In genomic region chr3:42608586-42608985, GRCh38 we compare ENCODE assay signal across 17 cellular contexts. TPM values are rescaled to one million over a fixed set of nuclear protein-coding genes. Genes with fewer than 3 reads are reported as not detected.
DNase-seq lines count a peak whose midpoint lies in the region; ATAC-seq and TF ChIP-seq lines count a peak whose summit lies in the region.
"Had no signal": no experiment of that assay in that cellular context is flagged by ENCODE, and none has a peak within 500 bp of the region (broad histone marks: within the 10 kb centered on the region; RNA-seq: fewer than 3 reads in every experiment).

No MANE protein-coding gene starts in this region.

- no peak for TF ChIP-seq CTCF in activated CD8-positive, alpha-beta T cell treated with anti-CD3 and anti-CD28 coated beads for 36 hours (IDR thresholded peaks at IDR 0.05)
- TF ChIP-seq CTCF in fibroblast of the aortic adventitia (IDR thresholded peaks at IDR 0.05; ENCODE audit: insufficient read depth, low read length): no peak

- DNase-seq in activated CD8-positive, alpha-beta T cell treated with anti-CD3 and anti-CD28 coated beads, Interleukin-2, amount 10 ng/mL, durations not matched to agents 7 days and 5 days: no peak
- DNase-seq in activated CD8-positive, alpha-beta T cell treated with anti-CD3 and anti-CD28 coated beads for 36 hours: no peak
- DNase-seq in T-helper 17 cell (no peak), fibroblast of the aortic adventitia (ENCODE audit: low read depth) (peak; percentile 47), sciatic nerve (ENCODE audit: low spot score) (no peak), NCI-H1105 treated with DMSO at 0.1 percent for 48 hours (lab: John Stamatoyannopoulos, UW) (no peak), mucosa of gallbladder (ENCODE audit: low spot score) (no peak)
- DNase-seq: activated CD4-positive, alpha-beta T cell treated with anti-CD3 and anti-CD28 coated beads for 36 hours; hippocampal formation; left lung; NCI-H1048; NCI-H345; testis had no signal

- CTCF ChIA-PET in activated CD8-positive, alpha-beta T cell treated with anti-CD3 and anti-CD28 coated beads, Interleukin-2, amount 10 ng/mL, durations not matched to agents 7 days and 5 days (lab: Charles Lee): no interaction called here
- CTCF ChIA-PET in activated CD8-positive, alpha-beta T cell treated with anti-CD3 and anti-CD28 coated beads for 36 hours (lab: Charles Lee): interaction anchor here (0.9 to 1.1 kb wide), 2 partner anchors 8 to 28 kb away, joined by 3 to 4 read pairs; partner anchors contain the start of gene NKTR

- intact Hi-C loops in activated CD8-positive, alpha-beta T cell treated with anti-CD3 and anti-CD28 coated beads for 36 hours (cut with micrococcal nuclease): no loop called here
- intact Hi-C loops in sciatic nerve (cut with DNase I): loop anchor here (10.0 kb wide), 1 partner anchor 136 kb away; no protein-coding TSS in a partner anchor

- H3K9me3 ChIP-seq in T-helper 17 cell (ENCODE audit: control insufficient read depth, low read length, poor library complexity, severe bottlenecking): no peaks in the 10 kb centered on the region
- H3K9me3 ChIP-seq: A549, left lung, testis had no signal

- no peak overlapping the region for H3K4me3 Mint-ChIP-seq in activated CD8-positive, alpha-beta T cell treated with anti-CD3 and anti-CD28 coated beads, Interleukin-2, amount 10 ng/mL, durations not matched to agents 7 days and 5 days
- no peak overlapping the region for H3K4me3 Mint-ChIP-seq in activated CD8-positive, alpha-beta T cell treated with anti-CD3 and anti-CD28 coated beads for 36 hours
- no peak overlapping the region for H3K4me3 Mint-ChIP-seq in T-helper 17 cell
- H3K4me3 Mint-ChIP-seq: activated CD4-positive, alpha-beta T cell treated with anti-CD3 and anti-CD28 coated beads for 36 hours; neural crest cell had no signal

- H3K4me3 ChIP-seq in fibroblast of the aortic adventitia (ENCODE audit: low read depth, low read length): no peak overlapping the region
- H3K4me3 ChIP-seq: A549, left lung, smooth muscle cell, testis had no signal

- POLR2A ChIA-PET in activated CD8-positive, alpha-beta T cell treated with anti-CD3 and anti-CD28 coated beads, Interleukin-2, amount 10 ng/mL, durations not matched to agents 7 days and 5 days (lab: Charles Lee): interaction anchor here (1.2 kb wide), 1 partner anchor 18 kb away, joined by 4 read pairs; no protein-coding TSS in a partner anchor
- POLR2A ChIA-PET in activated CD8-positive, alpha-beta T cell treated with anti-CD3 and anti-CD28 coated beads for 36 hours (lab: Charles Lee): interaction anchor here (0.9 to 1.2 kb wide), 3 partner anchors 8 to 15 kb away, joined by 4 read pairs; partner anchors contain the start of gene NKTR

- H3K27ac Mint-ChIP-seq in activated CD8-positive, alpha-beta T cell treated with anti-CD3 and anti-CD28 coated beads, Interleukin-2, amount 10 ng/mL, durations not matched to agents 7 days and 5 days: peak overlapping the region; percentile 7
- no peak overlapping the region for H3K27ac Mint-ChIP-seq in activated CD8-positive, alpha-beta T cell treated with anti-CD3 and anti-CD28 coated beads for 36 hours
- H3K27ac Mint-ChIP-seq in T-helper 17 cell: peak overlapping the region; percentile 87
- H3K27ac Mint-ChIP-seq: activated CD4-positive, alpha-beta T cell treated with anti-CD3 and anti-CD28 coated beads for 36 hours had no signal

- TF ChIP-seq POLR2A in GM18505 (IDR thresholded peaks at IDR 0.05; ENCODE audit: borderline replicate concordance, extremely low read depth, insufficient read depth, insufficient read length): no peak

- no peaks in the 10 kb centered on the region for H3K27me3 Mint-ChIP-seq in activated CD8-positive, alpha-beta T cell treated with anti-CD3 and anti-CD28 coated beads, Interleukin-2, amount 10 ng/mL, durations not matched to agents 7 days and 5 days (ENCODE audit: low read depth)
- no peaks in the 10 kb centered on the region for H3K27me3 Mint-ChIP-seq in activated CD8-positive, alpha-beta T cell treated with anti-CD3 and anti-CD28 coated beads for 36 hours
- no peaks in the 10 kb centered on the region for H3K27me3 Mint-ChIP-seq in T-helper 17 cell
- H3K27me3 Mint-ChIP-seq: activated CD4-positive, alpha-beta T cell treated with anti-CD3 and anti-CD28 coated beads for 36 hours had no signal

- H3K4me1 Mint-ChIP-seq in activated CD8-positive, alpha-beta T cell treated with anti-CD3 and anti-CD28 coated beads, Interleukin-2, amount 10 ng/mL, durations not matched to agents 7 days and 5 days (ENCODE audit: low read depth): peaks cover 56% of the 10 kb centered on the region
- H3K4me1 Mint-ChIP-seq in activated CD8-positive, alpha-beta T cell treated with anti-CD3 and anti-CD28 coated beads for 36 hours (ENCODE audit: low read depth): peaks cover 72% of the 10 kb centered on the region
- peaks cover 46% of the 10 kb centered on the region for H3K4me1 Mint-ChIP-seq in T-helper 17 cell

- peaks cover 4% of the 10 kb centered on the region for H3K9me3 Mint-ChIP-seq in activated CD8-positive, alpha-beta T cell treated with anti-CD3 and anti-CD28 coated beads, Interleukin-2, amount 10 ng/mL, durations not matched to agents 7 days and 5 days (ENCODE audit: insufficient read depth)
- H3K9me3 Mint-ChIP-seq in activated CD8-positive, alpha-beta T cell treated with anti-CD3 and anti-CD28 coated beads for 36 hours: peaks cover 6% of the 10 kb centered on the region

- ATAC-seq in activated CD8-positive, alpha-beta T cell treated with anti-CD3 and anti-CD28 coated beads, Interleukin-2, amount 10 ng/mL, durations not matched to agents 7 days and 5 days: no peak
- no peak for ATAC-seq in activated CD8-positive, alpha-beta T cell treated with anti-CD3 and anti-CD28 coated beads for 36 hours
- ATAC-seq in T-helper 17 cell: no peak
- peak; percentile 62 for ATAC-seq in sciatic nerve
- ATAC-seq in GM18505 (IDR thresholded peaks at IDR 0.05; ENCODE audit: unreplicated experiment): no peak
- ATAC-seq: A549; activated CD4-positive, alpha-beta T cell treated with anti-CD3 and anti-CD28 coated beads for 36 hours; left lung had no signal

- H3K36me3 Mint-ChIP-seq in activated CD8-positive, alpha-beta T cell treated with anti-CD3 and anti-CD28 coated beads, Interleukin-2, amount 10 ng/mL, durations not matched to agents 7 days and 5 days (ENCODE audit: low read depth): peaks cover 56% of the 10 kb centered on the region
- H3K36me3 Mint-ChIP-seq in activated CD8-positive, alpha-beta T cell treated with anti-CD3 and anti-CD28 coated beads for 36 hours (ENCODE audit: low read depth): peaks cover 45% of the 10 kb centered on the region
- H3K36me3 Mint-ChIP-seq in T-helper 17 cell (ENCODE audit: low read depth): peaks cover 2% of the 10 kb centered on the region

RNA-seq across cellular contexts. Expression of gene NKTR, which starts 8.1 kb away (rescaled TPM):
- 10 to 100 TPM; 85.9 to 90.3 TPM for total RNA-seq in activated CD8-positive, alpha-beta T cell treated with anti-CD3 and anti-CD28 coated beads, Interleukin-2, amount 10 ng/mL, durations not matched to agents 7 days and 5 days
- total RNA-seq in activated CD8-positive, alpha-beta T cell treated with anti-CD3 and anti-CD28 coated beads for 36 hours: 10 to 100 TPM; 63.4 to 65.9 TPM
- total RNA-seq in T-helper 17 cell (100 to 1,000 TPM; 240 to 241 TPM), fibroblast of the aortic adventitia (ENCODE audit: low replicate concordance) (91.8 and 101 TPM in 2 replicates), sciatic nerve (149 TPM), mucosa of gallbladder (55.5 TPM)

RNA-seq across cellular contexts. Expression of gene SS18L2, which starts 17.9 kb away (rescaled TPM):
- total RNA-seq in activated CD8-positive, alpha-beta T cell treated with anti-CD3 and anti-CD28 coated beads, Interleukin-2, amount 10 ng/mL, durations not matched to agents 7 days and 5 days: 10 to 100 TPM; 68.6 to 68.7 TPM
- 10 to 100 TPM; 56.9 to 59.6 TPM for total RNA-seq in activated CD8-positive, alpha-beta T cell treated with anti-CD3 and anti-CD28 coated beads for 36 hours
- total RNA-seq in T-helper 17 cell (10 to 100 TPM; 42.7 to 49.1 TPM), fibroblast of the aortic adventitia (ENCODE audit: low replicate concordance) (5.1 and 31.4 TPM in 2 replicates), sciatic nerve (16.0 TPM), mucosa of gallbladder (20.3 TPM)

RNA-seq across cellular contexts. Expression of gene SEC22C, which starts 26.8 kb away (rescaled TPM):
- total RNA-seq in activated CD8-positive, alpha-beta T cell treated with anti-CD3 and anti-CD28 coated beads, Interleukin-2, amount 10 ng/mL, durations not matched to agents 7 days and 5 days: 10 to 100 TPM; 49.3 to 51.4 TPM
- total RNA-seq in activated CD8-positive, alpha-beta T cell treated with anti-CD3 and anti-CD28 coated beads for 36 hours: 10 to 100 TPM; 35.0 to 35.7 TPM
- total RNA-seq in T-helper 17 cell: 10 to 100 TPM; 83.2 to 84.5 TPM
- total RNA-seq in fibroblast of the aortic adventitia (ENCODE audit: low replicate concordance): 39.7 and 71.9 TPM in 2 replicates
- total RNA-seq in sciatic nerve: 59.5 TPM
- total RNA-seq in mucosa of gallbladder: 37.0 TPM

RNA-seq across cellular contexts. Expression of gene ZBTB47, which starts 44.9 kb away (rescaled TPM):
- total RNA-seq in activated CD8-positive, alpha-beta T cell treated with anti-CD3 and anti-CD28 coated beads, Interleukin-2, amount 10 ng/mL, durations not matched to agents 7 days and 5 days: under 1 TPM; 0.18 to 0.34 TPM
- under 1 TPM; 0.43 to 0.45 TPM for total RNA-seq in activated CD8-positive, alpha-beta T cell treated with anti-CD3 and anti-CD28 coated beads for 36 hours
- total RNA-seq in T-helper 17 cell: 1 to 10 TPM in 1 of 2 donors, under 1 TPM in 1; 0.89 to 1.1 TPM
- 22.3 and 41.8 TPM in 2 replicates for total RNA-seq in fibroblast of the aortic adventitia (ENCODE audit: low replicate concordance)
- 48.9 TPM for total RNA-seq in sciatic nerve
- total RNA-seq in mucosa of gallbladder: 41.2 TPM
